ENCODE assay signal across 24 cellular contexts in the genomic region with DNA sequence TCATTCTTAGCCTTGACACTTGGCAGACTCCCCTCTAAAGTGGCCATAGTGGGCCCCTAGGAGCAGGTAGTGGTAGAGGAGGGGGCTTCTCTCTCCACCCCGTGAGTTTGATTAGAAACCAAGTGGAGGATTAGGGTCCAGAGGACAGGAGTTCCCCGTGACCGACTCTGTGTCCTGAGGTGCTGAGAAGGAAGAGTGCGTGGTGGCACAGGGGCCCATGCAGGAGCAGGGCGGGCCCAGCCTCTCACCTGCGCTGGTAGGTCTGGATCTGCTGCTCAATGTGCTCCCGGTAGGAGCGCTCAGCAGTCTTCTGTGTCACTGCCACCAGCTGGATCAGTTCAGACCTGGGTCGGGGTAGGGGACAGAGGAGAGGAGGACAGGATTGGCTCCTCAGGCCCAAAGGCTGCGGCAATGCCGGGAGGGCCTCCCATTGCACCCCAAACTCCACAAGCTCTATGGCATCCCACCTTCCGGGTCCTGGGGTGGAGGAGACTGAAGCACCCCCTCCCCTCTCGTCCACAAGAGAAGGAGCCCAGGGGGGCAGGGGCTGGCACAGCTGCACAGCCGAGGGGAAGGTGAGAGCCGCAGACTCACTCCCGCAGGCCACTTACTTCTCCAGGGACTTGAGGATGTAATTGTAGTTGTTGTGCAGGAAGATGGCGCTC. TPM values are rescaled to one million over a fixed set of nuclear protein-coding genes. Genes with fewer than 3 reads are reported as not detected.
"Had no signal": no experiment of that assay in that cellular context is flagged by ENCODE, and none has a peak within 500 bp of the region (broad histone marks: within the 10 kb centered on the region; RNA-seq: fewer than 3 reads in every experiment).

No MANE protein-coding gene starts in this region.

- H3K4me1 Mint-ChIP-seq: activated CD4-positive, alpha-beta T cell treated with anti-CD3 and anti-CD28 coated beads, Interleukin-2, amount 10 ng/mL, durations not matched to agents 7 days and 5 days; activated naive CD8-positive, alpha-beta T cell treated with anti-CD3 and anti-CD28 coated beads, Interleukin-2, amount 10 ng/mL, durations not matched to agents 7 days and 5 days; central memory CD8-positive, alpha-beta T cell had no signal

- H3K9me3 Mint-ChIP-seq: activated CD4-positive, alpha-beta memory T cell treated with anti-CD3 and anti-CD28 coated beads for 36 hours; activated CD4-positive, alpha-beta T cell treated with anti-CD3 and anti-CD28 coated beads, Interleukin-2, amount 10 ng/mL, durations not matched to agents 7 days and 5 days; activated naive CD8-positive, alpha-beta T cell treated with anti-CD3 and anti-CD28 coated beads, Interleukin-2, amount 10 ng/mL, durations not matched to agents 7 days and 5 days; activated T-cell treated with anti-CD3 and anti-CD28 coated beads, Interleukin-2, amount 50 U/mL, for 72 hours; central memory CD8-positive, alpha-beta T cell; T-helper 1 cell treated with Interleukin-12 subunit alpha and Interleukin-12 subunit beta and Interleukin-4 antibody, amounts not matched to agents 30 μg/mL and 1 μg/mL, for 36 hours had no signal

- H3K27ac ChIP-seq: adrenal gland, KMS-11, SK-N-MC had no signal

- H3K4me3 Mint-ChIP-seq: activated CD4-positive, alpha-beta memory T cell treated with anti-CD3 and anti-CD28 coated beads for 36 hours; activated CD4-positive, alpha-beta T cell treated with anti-CD3 and anti-CD28 coated beads, Interleukin-2, amount 10 ng/mL, durations not matched to agents 7 days and 5 days; activated naive CD8-positive, alpha-beta T cell treated with anti-CD3 and anti-CD28 coated beads, Interleukin-2, amount 10 ng/mL, durations not matched to agents 7 days and 5 days; activated T-cell treated with anti-CD3 and anti-CD28 coated beads, Interleukin-2, amount 50 U/mL, for 72 hours; central memory CD8-positive, alpha-beta T cell; T-helper 1 cell treated with Interleukin-12 subunit alpha and Interleukin-12 subunit beta and Interleukin-4 antibody, amounts not matched to agents 30 μg/mL and 1 μg/mL, for 36 hours had no signal

- DNase-seq: activated CD4-positive, alpha-beta memory T cell treated with anti-CD3 and anti-CD28 coated beads for 36 hours; activated CD4-positive, alpha-beta T cell treated with anti-CD3 and anti-CD28 coated beads, Interleukin-2, amount 10 ng/mL, durations not matched to agents 7 days and 5 days; activated CD4-positive, CD25-positive, alpha-beta regulatory T cell; activated CD8-positive, alpha-beta memory T cell treated with anti-CD3 and anti-CD28 coated beads for 24 hours; activated naive CD4-positive, alpha-beta T cell treated with anti-CD3 and anti-CD28 coated beads, Interleukin-2, amount 50 U/mL, for 16 hours; activated naive CD8-positive, alpha-beta T cell treated with anti-CD3 and anti-CD28 coated beads, Interleukin-2, amount 10 ng/mL, durations not matched to agents 7 days and 5 days; activated T-cell treated with anti-CD3 and anti-CD28 coated beads, Interleukin-2, amount 50 U/mL, for 72 hours; adrenal gland; anterior cingulate cortex; NCI-H1092; NCI-H1930; NCI-H345; NCI-H510A; NCI-H526 treated with DMSO at 0.1 percent for 48 hours; NCI-H82; T-helper 9 cell had no signal

- H3K9me3 ChIP-seq: adrenal gland had no signal

- H3K27ac Mint-ChIP-seq: activated CD4-positive, alpha-beta memory T cell treated with anti-CD3 and anti-CD28 coated beads for 36 hours; activated CD4-positive, alpha-beta T cell treated with anti-CD3 and anti-CD28 coated beads, Interleukin-2, amount 10 ng/mL, durations not matched to agents 7 days and 5 days; activated naive CD8-positive, alpha-beta T cell treated with anti-CD3 and anti-CD28 coated beads, Interleukin-2, amount 10 ng/mL, durations not matched to agents 7 days and 5 days; activated T-cell treated with anti-CD3 and anti-CD28 coated beads, Interleukin-2, amount 50 U/mL, for 72 hours; T-helper 1 cell treated with Interleukin-12 subunit alpha and Interleukin-12 subunit beta and Interleukin-4 antibody, amounts not matched to agents 30 μg/mL and 1 μg/mL, for 36 hours had no signal

- H3K4me1 ChIP-seq: adrenal gland had no signal

- ATAC-seq: activated T-cell treated with anti-CD3 and anti-CD28 coated beads, Interleukin-2, amount 50 U/mL, for 72 hours; Right ventricle myocardium inferior had no signal

- H3K27me3 ChIP-seq: adrenal gland had no signal

- H3K4me3 ChIP-seq: adrenal gland, SK-N-MC had no signal

RNA-seq across cellular contexts. Expression of a gene that starts 6.2 kb away (rescaled TPM):
- total RNA-seq: activated naive CD8-positive, alpha-beta T cell treated with anti-CD3 and anti-CD28 coated beads, Interleukin-2, amount 10 ng/mL, durations not matched to agents 7 days and 5 days; MCF 10A; Right ventricle myocardium inferior; RPMI7951 had no signal

RNA-seq across cellular contexts. Expression of a gene that starts 10.6 kb away (rescaled TPM):
- total RNA-seq: activated naive CD8-positive, alpha-beta T cell treated with anti-CD3 and anti-CD28 coated beads, Interleukin-2, amount 10 ng/mL, durations not matched to agents 7 days and 5 days; adrenal gland; Right ventricle myocardium inferior; RPMI7951 had no signal

RNA-seq across cellular contexts. Expression of a gene that starts 55.8 kb away (rescaled TPM):
- total RNA-seq: MCF 10A, OCI-LY7, Right ventricle myocardium inferior, RPMI7951 had no signal
